Comparison of ENCODE assay signal across 8 cellular contexts in genomic region chr9:128921881-128922763, GRCh38. TPM values are rescaled to one million over a fixed set of nuclear protein-coding genes. Genes with fewer than 3 reads are reported as not detected.
DNase-seq lines count a peak whose midpoint lies in the region; ATAC-seq and TF ChIP-seq lines count a peak whose summit lies in the region.

No MANE protein-coding gene starts in this region.

- no peaks in the 10 kb centered on the region for H3K36me3 Mint-ChIP-seq in brain
- peaks cover 11 to 16% of the 10 kb centered on the region in 2 donors for H3K36me3 Mint-ChIP-seq in stimulated activated naive B cell treated with anti-CD40 and anti-IgM and Interleukin-4, amounts not matched to agents 10 μg/mL and 1 μg/mL and 100 μg/mL, for 72 hours

- DNase-seq in HFF-Myc (ENCODE audit: extremely low read depth, low read depth) (no peak), iris pigment epithelial cell (ENCODE audit: low read depth) (peak; percentile 71), GM13976 (ENCODE audit: low spot score) (no peak), COLO668 (lab: John Stamatoyannopoulos, UW; ENCODE audit: unreplicated experiment) (no peak), T-helper 2 cell (no peak)
- DNase-seq in stimulated activated naive B cell treated with anti-CD40 and anti-IgM and Interleukin-4, amounts not matched to agents 10 μg/mL and 1 μg/mL and 100 μg/mL, for 72 hours: no peak

- H3K27ac Mint-ChIP-seq in brain: peak overlapping the region; percentile 67 to 95 (median 92)
- no peak overlapping the region for H3K27ac Mint-ChIP-seq in stimulated activated naive B cell treated with anti-CD40 and anti-IgM and Interleukin-4, amounts not matched to agents 10 μg/mL and 1 μg/mL and 100 μg/mL, for 72 hours

- in situ Hi-C loops in GM13976 (cut with MboI; ENCODE audit: low sequenced_read_pairs, unreplicated experiment): loop anchor here (10.0 kb wide), 1 partner anchor 57 kb away; no protein-coding TSS in a partner anchor

- H3K4me3 ChIP-seq in HFF-Myc (replicated peaks; ENCODE audit: low read depth, low read length): peak overlapping the region; percentile 42

- TF ChIP-seq CTCF in HFF-Myc (IDR thresholded peaks at IDR 0.05; ENCODE audit: low read depth, low read length, missing control alignments) (no peak), brain (conservative IDR thresholded peaks at IDR 0.05) (no peak), GM13976 (IDR thresholded peaks at IDR 0.05; ENCODE audit: borderline replicate concordance, control extremely low read depth, extremely low read depth, insufficient read depth, missing control alignments) (no peak)

- no peaks in the 10 kb centered on the region for H3K9me3 Mint-ChIP-seq in brain
- H3K9me3 Mint-ChIP-seq in stimulated activated naive B cell treated with anti-CD40 and anti-IgM and Interleukin-4, amounts not matched to agents 10 μg/mL and 1 μg/mL and 100 μg/mL, for 72 hours: no peaks in the 10 kb centered on the region

- peaks cover 19% of the 10 kb centered on the region for H3K4me1 Mint-ChIP-seq in brain
- H3K4me1 Mint-ChIP-seq in stimulated activated naive B cell treated with anti-CD40 and anti-IgM and Interleukin-4, amounts not matched to agents 10 μg/mL and 1 μg/mL and 100 μg/mL, for 72 hours: peaks cover 3 to 5% of the 10 kb centered on the region in 2 donors

- peak overlapping the region in 4 of 5 experiments; percentile 60 to 90 (median 76) for H3K4me3 Mint-ChIP-seq in brain
- peak overlapping the region in 1 of 2 donors; percentile 25 for H3K4me3 Mint-ChIP-seq in stimulated activated naive B cell treated with anti-CD40 and anti-IgM and Interleukin-4, amounts not matched to agents 10 μg/mL and 1 μg/mL and 100 μg/mL, for 72 hours

- H3K27me3 Mint-ChIP-seq in brain: no peaks in the 10 kb centered on the region
- no peaks in the 10 kb centered on the region for H3K27me3 Mint-ChIP-seq in stimulated activated naive B cell treated with anti-CD40 and anti-IgM and Interleukin-4, amounts not matched to agents 10 μg/mL and 1 μg/mL and 100 μg/mL, for 72 hours

- peak; percentile 33 to 46 for ATAC-seq in stimulated activated naive B cell treated with anti-CD40 and anti-IgM and Interleukin-4, amounts not matched to agents 10 μg/mL and 1 μg/mL and 100 μg/mL, for 72 hours (replicated peaks)
- no peak for ATAC-seq in GM21737 (IDR thresholded peaks at IDR 0.05; ENCODE audit: unreplicated experiment)

RNA-seq across cellular contexts. Expression of gene PHYHD1, which starts 1.3 kb away (rescaled TPM):
- polyA plus RNA-seq in brain (ENCODE audit: insufficient read depth, low read depth, low replicate concordance): 14.9 TPM

RNA-seq across cellular contexts. Expression of gene DOLK, which starts 25.3 kb away (rescaled TPM):
- polyA plus RNA-seq in brain (ENCODE audit: insufficient read depth, low read depth, low replicate concordance): 10.5 TPM

RNA-seq across cellular contexts. Expression of gene NUP188, which starts 25.4 kb away (rescaled TPM):
- polyA plus RNA-seq in brain (ENCODE audit: insufficient read depth, low read depth, low replicate concordance): 78.9 TPM

RNA-seq across cellular contexts. Expression of gene LRRC8A, which starts 40.2 kb away (rescaled TPM):
- 69.4 TPM for polyA plus RNA-seq in brain (ENCODE audit: insufficient read depth, low read depth, low replicate concordance)

RNA-seq across cellular contexts. Expression of gene KYAT1, which starts 40.4 kb away (rescaled TPM):
- 37.4 TPM for polyA plus RNA-seq in brain (ENCODE audit: insufficient read depth, low read depth, low replicate concordance)
